11 cellular contexts compared by ENCODE assay signal in genomic region chr16:2471653-2472487, GRCh38. TPM values are rescaled to one million over a fixed set of nuclear protein-coding genes. Genes with fewer than 3 reads are reported as not detected.
DNase-seq lines count a peak whose midpoint lies in the region; ATAC-seq and TF ChIP-seq lines count a peak whose summit lies in the region.
"Had no signal": no experiment of that assay in that cellular context is flagged by ENCODE, and none has a peak within 500 bp of the region (broad histone marks: within the 10 kb centered on the region; RNA-seq: fewer than 3 reads in every experiment).

No MANE protein-coding gene starts in this region.

- H3K27me3 Mint-ChIP-seq in CD8-positive, alpha-beta T cell (ENCODE audit: low read depth), result peaks cover 28% of the 10 kb centered on the region
- H3K27me3 Mint-ChIP-seq in nephron progenitor cell (ENCODE audit: low read depth, poor library complexity), result peaks cover 12% of the 10 kb centered on the region

- H3K9me3 Mint-ChIP-seq in CD8-positive, alpha-beta T cell, result no peaks in the 10 kb centered on the region
- H3K9me3 Mint-ChIP-seq in nephron progenitor cell, result no peaks in the 10 kb centered on the region

- POLR2A ChIA-PET in CD8-positive, alpha-beta T cell (lab: Charles Lee), result interaction anchor here (0.9 kb wide), 1 partner anchor 507 kb away, joined by 3 read pairs; the partner anchor contains the start of gene RPS2

- no peaks in the 10 kb centered on the region for H3K36me3 Mint-ChIP-seq in CD8-positive, alpha-beta T cell
- H3K36me3 Mint-ChIP-seq in nephron progenitor cell (ENCODE audit: low read depth), result no peaks in the 10 kb centered on the region

- H3K27me3 ChIP-seq in CD8-positive, alpha-beta T cell (ENCODE audit: insufficient read depth, low read length), result peaks cover 30% of the 10 kb centered on the region
- H3K27me3 ChIP-seq in ectodermal cell (ENCODE audit: control insufficient read depth, insufficient read depth, low read length, poor library complexity, severe bottlenecking) (peaks cover 81% of the 10 kb centered on the region), spleen (replicated peaks in 1 of 7) (peaks cover 0 to 76% (median 65%) of the 10 kb centered on the region in 7 donors), tibial nerve (peaks cover 0 to 56% of the 10 kb centered on the region in 2 donors)

- H3K27ac ChIP-seq in CD8-positive, alpha-beta T cell (ENCODE audit: low read depth, low read length), result no peak overlapping the region
- H3K27ac ChIP-seq in ectodermal cell (ENCODE audit: insufficient read depth, low read depth, low read length, poor library complexity, severe bottlenecking) (no peak overlapping the region), spleen (no peak overlapping the region), tibial nerve (peak overlapping the region in 1 of 4 donors; percentile 54)

- CTCF ChIA-PET in CD8-positive, alpha-beta T cell (lab: Charles Lee), result interaction anchor here (1.5 kb wide), 1 partner anchor 14 kb away, joined by 5 read pairs; no protein-coding TSS in a partner anchor

- intact Hi-C loops in CD8-positive, alpha-beta T cell (cut with DNase I, micrococcal nuclease), result no loop called here
- intact Hi-C loops in spleen (cut with DNase I; ENCODE audit: low total_unique reads), result no loop called here

- H3K27ac Mint-ChIP-seq in CD8-positive, alpha-beta T cell, result no peak overlapping the region
- H3K27ac Mint-ChIP-seq in nephron progenitor cell, result no peak overlapping the region

- H3K4me1 Mint-ChIP-seq in CD8-positive, alpha-beta T cell (ENCODE audit: low read depth), result peaks cover 30% of the 10 kb centered on the region
- H3K4me1 Mint-ChIP-seq in nephron progenitor cell, result peaks cover 38% of the 10 kb centered on the region

- WGBS in ectodermal cell, 2 experiments, result 40 to 41% methylated on average over 61 of the region's 61 CpGs
- WGBS in spleen, 5 donors, result 10 to 54% (median 34%) methylated on average over 23 to 61 of the region's 61 CpGs
- WGBS in tibial nerve, 2 donors, result 28 to 43% methylated on average over 7 to 53 of the region's 61 CpGs

- H3K9me3 ChIP-seq in CD8-positive, alpha-beta T cell (ENCODE audit: low read length), result no peaks in the 10 kb centered on the region
- H3K9me3 ChIP-seq in ectodermal cell (ENCODE audit: control insufficient read depth, low read length) (no peaks in the 10 kb centered on the region), spleen (no peaks in the 10 kb centered on the region), tibial nerve (no peaks in the 10 kb centered on the region)

- peaks cover 38% of the 10 kb centered on the region for H3K4me1 ChIP-seq in CD8-positive, alpha-beta T cell (ENCODE audit: insufficient read depth, low read length)
- H3K4me1 ChIP-seq in ectodermal cell (ENCODE audit: control insufficient read depth, insufficient read depth, low read length) (peaks cover 43% of the 10 kb centered on the region), spleen (peaks cover 20 to 95% (median 77%) of the 10 kb centered on the region in 6 donors), tibial nerve (peaks cover 0 to 84% (median 48%) of the 10 kb centered on the region in 4 donors)

- peak in 1 of 7 experiments; percentile 21 for DNase-seq in CD8-positive, alpha-beta T cell
- DNase-seq in NAMALWA (ENCODE audit: low spot score) (peak; percentile 43), nephron progenitor cell (no peak), spleen (no peak), tibial nerve (ENCODE audit: low spot score in 2 of 2) (no peak), NCI-H187 (lab: John Stamatoyannopoulos, UW) (no peak)
- DNase-seq: hippocampal formation had no signal

- ATAC-seq in CD8-positive, alpha-beta T cell, result no peak
- no peak for ATAC-seq in GM19035 (IDR thresholded peaks at IDR 0.05; ENCODE audit: unreplicated experiment)

- no peaks in the 10 kb centered on the region for H3K36me3 ChIP-seq in CD8-positive, alpha-beta T cell (ENCODE audit: insufficient read depth, low read length)
- no peaks in the 10 kb centered on the region for H3K36me3 ChIP-seq in ectodermal cell (ENCODE audit: control insufficient read depth, insufficient read depth, low read length)
- no peaks in the 10 kb centered on the region for H3K36me3 ChIP-seq in spleen
- no peaks in the 10 kb centered on the region for H3K36me3 ChIP-seq in tibial nerve

- no peak for TF ChIP-seq EP300 in tibial nerve (IDR thresholded peaks at IDR 0.05)

- H3K4me3 ChIP-seq in CD8-positive, alpha-beta T cell (ENCODE audit: low read depth, low read length), result no peak overlapping the region
- peak overlapping the region; percentile 28 for H3K4me3 ChIP-seq in ectodermal cell (ENCODE audit: insufficient read depth, low read depth, low read length)
- peak overlapping the region in 4 of 8 donors; percentile 10 to 55 (median 20) for H3K4me3 ChIP-seq in spleen
- peak overlapping the region in 2 of 4 donors; percentile 22 to 43 for H3K4me3 ChIP-seq in tibial nerve

- peak overlapping the region; percentile 8 for H3K4me3 Mint-ChIP-seq in CD8-positive, alpha-beta T cell
- peak overlapping the region; percentile 50 for H3K4me3 Mint-ChIP-seq in nephron progenitor cell

- TF ChIP-seq CTCF in CD8-positive, alpha-beta T cell (IDR thresholded peaks at IDR 0.05), result no peak
- TF ChIP-seq CTCF in nephron progenitor cell (IDR thresholded peaks at IDR 0.05) (no peak), spleen (IDR thresholded peaks at IDR 0.05 in 8 of 11, conservative IDR thresholded peaks at IDR 0.05 in 3 of 11) (no peak), tibial nerve (IDR thresholded peaks at IDR 0.05) (no peak)

- no peak for TF ChIP-seq POLR2A in spleen (IDR thresholded peaks at IDR 0.05)
- no peak for TF ChIP-seq POLR2A in tibial nerve (IDR thresholded peaks at IDR 0.05)

RNA-seq across cellular contexts. Expression of gene NTN3, which starts 0.8 kb away (rescaled TPM):
- not detected for total RNA-seq in CD8-positive, alpha-beta T cell
- 0.67 TPM for polyA plus RNA-seq in ectodermal cell (2013, experiment 1 of 4)
- polyA plus RNA-seq in ectodermal cell (2013, experiment 2 of 4), result 1.0 TPM
- polyA plus RNA-seq in ectodermal cell (2013, experiment 3 of 4), result 0.85 TPM
- polyA plus RNA-seq in ectodermal cell (2013, experiment 4 of 4), result 0.77 TPM
- total RNA-seq in spleen (under 1 TPM in 3 of 7 donors, not detected in 4; 0.13 to 0.28 (median 0.23) TPM), tibial nerve (under 1 TPM in 1 of 4 donors, not detected in 3; 0.39 TPM)
- polyA plus RNA-seq in spleen, result under 1 TPM in 2 of 3 donors, not detected in 1; 0.03 to 0.06 TPM
- total RNA-seq: activated CD8-positive, alpha-beta memory T cell treated with anti-CD3 and anti-CD28 coated beads for 36 hours; SK-MEL-5 had no signal

RNA-seq across cellular contexts. Expression of gene TBC1D24, which starts 3.1 kb away (rescaled TPM):
- total RNA-seq in CD8-positive, alpha-beta T cell, result 1 to 10 TPM; 2.8 to 3.8 TPM
- 11.5 TPM for polyA plus RNA-seq in ectodermal cell (2013, experiment 1 of 4)
- 11.1 TPM for polyA plus RNA-seq in ectodermal cell (2013, experiment 2 of 4)
- 8.4 TPM for polyA plus RNA-seq in ectodermal cell (2013, experiment 3 of 4)
- polyA plus RNA-seq in ectodermal cell (2013, experiment 4 of 4), result 9.3 TPM
- total RNA-seq in spleen (10 to 100 TPM in 6 of 7 donors, 1 to 10 TPM in 1; 9.7 to 15.3 (median 12.8) TPM), tibial nerve (10 to 100 TPM; 12.0 to 18.3 (median 16.3) TPM)
- 1 to 10 TPM; 2.2 to 5.1 (median 2.2) TPM for polyA plus RNA-seq in spleen

RNA-seq across cellular contexts. Expression of gene TEDC2, which starts 12.0 kb away (rescaled TPM):
- total RNA-seq in CD8-positive, alpha-beta T cell, result under 1 TPM; 0.30 to 0.69 TPM
- 39.5 TPM for polyA plus RNA-seq in ectodermal cell (2013, experiment 1 of 4)
- 36.5 TPM for polyA plus RNA-seq in ectodermal cell (2013, experiment 2 of 4)
- polyA plus RNA-seq in ectodermal cell (2013, experiment 3 of 4), result 37.5 TPM
- 32.7 TPM for polyA plus RNA-seq in ectodermal cell (2013, experiment 4 of 4)
- 1 to 10 TPM in 5 of 7 donors, under 1 TPM in 2; 0.73 to 2.7 (median 1.4) TPM for total RNA-seq in spleen
- 1 to 10 TPM; 1.8 to 2.7 (median 2.5) TPM for polyA plus RNA-seq in spleen
- 1 to 10 TPM in 3 of 4 donors, not detected in 1; 1.3 to 2.5 (median 1.8) TPM for total RNA-seq in tibial nerve

RNA-seq across cellular contexts. Expression of gene ATP6V0C, which starts 41.9 kb away (rescaled TPM):
- total RNA-seq in CD8-positive, alpha-beta T cell, result 100 to 1,000 TPM; 260 TPM
- 193 TPM for polyA plus RNA-seq in ectodermal cell (2013, experiment 1 of 4)
- 182 TPM for polyA plus RNA-seq in ectodermal cell (2013, experiment 2 of 4)
- 196 TPM for polyA plus RNA-seq in ectodermal cell (2013, experiment 3 of 4)
- polyA plus RNA-seq in ectodermal cell (2013, experiment 4 of 4), result 224 TPM
- total RNA-seq in spleen (100 to 1,000 TPM in 4 of 7 donors, 10 to 100 TPM in 3; 82.3 to 199 (median 156) TPM), tibial nerve (10 to 100 TPM; 48.1 to 73.0 (median 61.1) TPM)
- polyA plus RNA-seq in spleen, result 100 to 1,000 TPM in 1 of 3 donors, 10 to 100 TPM in 2; 64.5 to 125 (median 99.7) TPM

RNA-seq across cellular contexts. Expression of gene CCNF, which starts 42.6 kb away (rescaled TPM):
- 1 to 10 TPM in 1 of 2 experiments, under 1 TPM in 1; 0.61 to 1.2 TPM for total RNA-seq in CD8-positive, alpha-beta T cell
- 39.8 TPM for polyA plus RNA-seq in ectodermal cell (2013, experiment 1 of 4)
- 35.6 TPM for polyA plus RNA-seq in ectodermal cell (2013, experiment 2 of 4)
- 31.7 TPM for polyA plus RNA-seq in ectodermal cell (2013, experiment 3 of 4)
- polyA plus RNA-seq in ectodermal cell (2013, experiment 4 of 4), result 31.2 TPM
- total RNA-seq in spleen (10 to 100 TPM in 1 of 7 donors, 1 to 10 TPM in 6; 4.2 to 11.1 (median 7.3) TPM), tibial nerve (1 to 10 TPM; 1.6 to 3.0 (median 2.0) TPM)
- polyA plus RNA-seq in spleen, result 1 to 10 TPM; 1.5 to 2.7 (median 2.6) TPM
